ENCODE assay signal across 1 cellular context in the genomic region with DNA sequence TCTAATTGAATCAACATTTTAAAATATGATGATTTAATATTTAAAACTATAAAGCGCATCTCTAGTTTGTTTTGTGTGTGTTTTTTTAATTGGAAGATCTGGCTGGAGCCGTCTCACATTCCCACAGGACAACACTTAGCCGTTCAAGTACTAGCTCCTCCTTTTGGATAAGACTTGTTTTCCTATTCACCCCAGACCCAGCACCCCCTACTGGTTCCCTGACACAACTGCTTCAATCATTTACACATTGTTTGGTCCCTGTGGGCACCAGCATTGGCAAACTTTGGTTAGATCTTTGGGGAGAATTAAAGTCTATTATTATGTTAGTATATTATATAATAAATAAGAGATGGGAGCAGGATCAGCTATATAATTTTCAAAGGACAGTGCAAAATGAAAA.
TF ChIP-seq lines count a peak whose summit lies in the region.

No MANE protein-coding gene starts in this region.

TF ChIP-seq in GM23338, 12 proteins besides CTCF, POLR2A, EP300 and RAD21 (continued from another document):
- TF ChIP-seq, protein P1, sequence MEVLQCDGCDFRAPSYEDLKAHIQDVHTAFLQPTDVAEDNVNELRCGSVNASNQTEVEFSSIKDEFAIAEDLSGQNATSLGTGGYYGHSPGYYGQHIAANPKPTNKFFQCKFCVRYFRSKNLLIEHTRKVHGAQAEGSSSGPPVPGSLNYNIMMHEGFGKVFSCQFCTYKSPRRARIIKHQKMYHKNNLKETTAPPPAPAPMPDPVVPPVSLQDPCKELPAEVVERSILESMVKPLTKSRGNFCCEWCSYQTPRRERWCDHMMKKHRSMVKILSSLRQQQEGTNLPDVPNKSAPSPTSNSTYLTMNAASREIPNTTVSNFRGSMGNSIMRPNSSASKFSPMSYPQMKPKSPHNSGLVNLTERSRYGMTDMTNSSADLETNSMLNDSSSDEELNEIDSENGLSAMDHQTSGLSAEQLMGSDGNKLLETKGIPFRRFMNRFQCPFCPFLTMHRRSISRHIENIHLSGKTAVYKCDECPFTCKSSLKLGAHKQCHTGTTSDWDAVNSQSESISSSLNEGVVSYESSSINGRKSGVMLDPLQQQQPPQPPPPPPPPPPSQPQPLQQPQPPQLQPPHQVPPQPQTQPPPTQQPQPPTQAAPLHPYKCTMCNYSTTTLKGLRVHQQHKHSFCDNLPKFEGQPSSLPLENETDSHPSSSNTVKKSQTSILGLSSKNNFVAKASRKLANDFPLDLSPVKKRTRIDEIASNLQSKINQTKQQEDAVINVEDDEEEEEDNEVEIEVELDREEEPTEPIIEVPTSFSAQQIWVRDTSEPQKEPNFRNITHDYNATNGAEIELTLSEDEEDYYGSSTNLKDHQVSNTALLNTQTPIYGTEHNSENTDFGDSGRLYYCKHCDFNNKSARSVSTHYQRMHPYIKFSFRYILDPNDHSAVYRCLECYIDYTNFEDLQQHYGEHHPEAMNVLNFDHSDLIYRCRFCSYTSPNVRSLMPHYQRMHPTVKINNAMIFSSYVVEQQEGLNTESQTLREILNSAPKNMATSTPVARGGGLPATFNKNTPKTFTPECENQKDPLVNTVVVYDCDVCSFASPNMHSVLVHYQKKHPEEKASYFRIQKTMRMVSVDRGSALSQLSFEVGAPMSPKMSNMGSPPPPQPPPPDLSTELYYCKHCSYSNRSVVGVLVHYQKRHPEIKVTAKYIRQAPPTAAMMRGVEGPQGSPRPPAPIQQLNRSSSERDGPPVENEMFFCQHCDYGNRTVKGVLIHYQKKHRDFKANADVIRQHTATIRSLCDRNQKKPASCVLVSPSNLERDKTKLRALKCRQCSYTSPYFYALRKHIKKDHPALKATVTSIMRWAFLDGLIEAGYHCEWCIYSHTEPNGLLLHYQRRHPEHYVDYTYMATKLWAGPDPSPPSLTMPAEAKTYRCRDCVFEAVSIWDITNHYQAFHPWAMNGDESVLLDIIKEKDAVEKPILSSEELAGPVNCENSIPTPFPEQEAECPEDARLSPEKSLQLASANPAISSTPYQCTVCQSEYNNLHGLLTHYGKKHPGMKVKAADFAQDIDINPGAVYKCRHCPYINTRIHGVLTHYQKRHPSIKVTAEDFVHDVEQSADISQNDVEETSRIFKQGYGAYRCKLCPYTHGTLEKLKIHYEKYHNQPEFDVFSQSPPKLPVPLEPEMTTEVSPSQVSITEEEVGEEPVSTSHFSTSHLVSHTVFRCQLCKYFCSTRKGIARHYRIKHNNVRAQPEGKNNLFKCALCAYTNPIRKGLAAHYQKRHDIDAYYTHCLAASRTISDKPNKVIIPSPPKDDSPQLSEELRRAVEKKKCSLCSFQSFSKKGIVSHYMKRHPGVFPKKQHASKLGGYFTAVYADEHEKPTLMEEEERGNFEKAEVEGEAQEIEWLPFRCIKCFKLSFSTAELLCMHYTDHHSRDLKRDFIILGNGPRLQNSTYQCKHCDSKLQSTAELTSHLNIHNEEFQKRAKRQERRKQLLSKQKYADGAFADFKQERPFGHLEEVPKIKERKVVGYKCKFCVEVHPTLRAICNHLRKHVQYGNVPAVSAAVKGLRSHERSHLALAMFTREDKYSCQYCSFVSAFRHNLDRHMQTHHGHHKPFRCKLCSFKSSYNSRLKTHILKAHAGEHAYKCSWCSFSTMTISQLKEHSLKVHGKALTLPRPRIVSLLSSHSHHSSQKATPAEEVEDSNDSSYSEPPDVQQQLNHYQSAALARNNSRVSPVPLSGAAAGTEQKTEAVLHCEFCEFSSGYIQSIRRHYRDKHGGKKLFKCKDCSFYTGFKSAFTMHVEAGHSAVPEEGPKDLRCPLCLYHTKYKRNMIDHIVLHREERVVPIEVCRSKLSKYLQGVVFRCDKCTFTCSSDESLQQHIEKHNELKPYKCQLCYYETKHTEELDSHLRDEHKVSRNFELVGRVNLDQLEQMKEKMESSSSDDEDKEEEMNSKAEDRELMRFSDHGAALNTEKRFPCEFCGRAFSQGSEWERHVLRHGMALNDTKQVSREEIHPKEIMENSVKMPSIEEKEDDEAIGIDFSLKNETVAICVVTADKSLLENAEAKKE (CRISPR knock-in tag; IDR thresholded peaks at IDR 0.05) = no peak
- TF ChIP-seq JUNB (IDR thresholded peaks at IDR 0.05; ENCODE audit: unreplicated experiment) (no peak), ZNF114 (CRISPR knock-in tag; IDR thresholded peaks at IDR 0.05) (no peak), STAT1 (IDR thresholded peaks at IDR 0.05; ENCODE audit: unreplicated experiment) (no peak), EZH2phosphoT487 (IDR thresholded peaks at IDR 0.05; ENCODE audit: unreplicated experiment) (no peak), ZNF331 (CRISPR knock-in tag; IDR thresholded peaks at IDR 0.05; ENCODE audit: low read depth) (no peak), EZH2 (IDR thresholded peaks at IDR 0.05; ENCODE audit: low read depth, unreplicated experiment) (no peak)
- TF ChIP-seq, protein P2, sequence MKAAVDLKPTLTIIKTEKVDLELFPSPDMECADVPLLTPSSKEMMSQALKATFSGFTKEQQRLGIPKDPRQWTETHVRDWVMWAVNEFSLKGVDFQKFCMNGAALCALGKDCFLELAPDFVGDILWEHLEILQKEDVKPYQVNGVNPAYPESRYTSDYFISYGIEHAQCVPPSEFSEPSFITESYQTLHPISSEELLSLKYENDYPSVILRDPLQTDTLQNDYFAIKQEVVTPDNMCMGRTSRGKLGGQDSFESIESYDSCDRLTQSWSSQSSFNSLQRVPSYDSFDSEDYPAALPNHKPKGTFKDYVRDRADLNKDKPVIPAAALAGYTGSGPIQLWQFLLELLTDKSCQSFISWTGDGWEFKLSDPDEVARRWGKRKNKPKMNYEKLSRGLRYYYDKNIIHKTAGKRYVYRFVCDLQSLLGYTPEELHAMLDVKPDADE (IDR thresholded peaks at IDR 0.05) = no peak
TF ChIP-seq in GM23338: peak in this region for 0.
